ENCODE assay signal across 13 cellular contexts in the genomic region with DNA sequence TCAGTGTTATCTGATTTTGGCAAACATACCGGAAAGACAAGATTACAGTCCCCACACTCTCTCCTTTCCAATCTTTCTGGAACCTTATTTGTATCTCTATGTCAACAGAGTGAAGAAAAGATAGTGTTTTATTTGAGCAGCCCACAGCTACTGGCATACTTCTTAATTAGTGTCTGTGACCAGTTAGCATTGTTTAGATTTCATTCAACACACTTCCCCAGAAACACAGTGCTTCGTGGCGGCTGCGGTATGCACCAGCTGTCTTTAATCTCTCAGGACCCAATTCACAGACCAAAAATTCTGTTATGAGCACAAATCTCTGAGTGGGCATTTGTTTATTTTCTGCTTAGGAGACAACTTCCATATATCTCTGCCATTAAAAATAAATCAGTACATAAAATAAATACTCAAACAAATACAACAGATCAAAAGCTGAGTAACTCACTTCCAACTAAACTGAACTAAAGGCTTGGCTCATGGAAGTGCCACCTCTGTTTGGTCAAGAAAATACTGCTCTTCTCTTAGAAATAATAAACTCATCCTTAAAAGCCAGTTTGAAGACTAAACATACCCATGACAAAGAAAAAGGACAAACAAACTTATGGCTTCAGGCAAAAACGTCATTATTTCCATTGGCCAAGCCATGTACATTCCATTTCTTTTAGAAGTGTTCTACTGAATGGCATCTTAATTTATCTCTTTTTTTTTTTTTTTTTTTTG.
DNase-seq lines count a peak whose midpoint lies in the region; ATAC-seq and TF ChIP-seq lines count a peak whose summit lies in the region.
"Had no signal": no experiment of that assay in that cellular context is flagged by ENCODE, and none has a peak within 500 bp of the region (broad histone marks: within the 10 kb centered on the region; RNA-seq: fewer than 3 reads in every experiment).

No MANE protein-coding gene starts in this region.

- no peaks in the 10 kb centered on the region for H3K9me3 Mint-ChIP-seq in stimulated activated memory B cell treated with anti-CD40 and anti-IgM and Interleukin-4, amounts not matched to agents 10 μg/mL and 1 μg/mL and 100 μg/mL, for 72 hours
- H3K9me3 Mint-ChIP-seq: naive thymus-derived CD8-positive, alpha-beta T cell had no signal

- no peaks in the 10 kb centered on the region for H3K36me3 ChIP-seq in body of pancreas (replicated peaks in 1 of 2; ENCODE audit: insufficient read depth in 1 of 2, low read depth in 2 of 2)

- H3K4me3 ChIP-seq in foreskin fibroblast (ENCODE audit: low read depth in 1 of 2, low read length in 2 of 2) (no peak overlapping the region), body of pancreas (no peak overlapping the region)

- no peak overlapping the region for H3K27ac ChIP-seq in body of pancreas

- peaks cover 36% of the 10 kb centered on the region for H3K4me1 Mint-ChIP-seq in stimulated activated memory B cell treated with anti-CD40 and anti-IgM and Interleukin-4, amounts not matched to agents 10 μg/mL and 1 μg/mL and 100 μg/mL, for 72 hours

- H3K27me3 ChIP-seq in body of pancreas, result no peaks in the 10 kb centered on the region

- no peak for TF ChIP-seq POLR2A in body of pancreas (IDR thresholded peaks at IDR 0.05)

- ATAC-seq in SK-N-SH treated with all-trans-retinoic acid at 6 μM for 48 hours, result peak; percentile 57
- no peak for ATAC-seq in stimulated activated memory B cell treated with anti-CD40 and anti-IgM and Interleukin-4, amounts not matched to agents 10 μg/mL and 1 μg/mL and 100 μg/mL, for 72 hours
- no peak for ATAC-seq in body of pancreas
- ATAC-seq: naive thymus-derived CD8-positive, alpha-beta T cell; right cardiac atrium had no signal

- no peaks in the 10 kb centered on the region for H3K9me3 ChIP-seq in body of pancreas
- H3K9me3 ChIP-seq: Caco-2 had no signal

- no peak overlapping the region for H3K4me3 Mint-ChIP-seq in stimulated activated memory B cell treated with anti-CD40 and anti-IgM and Interleukin-4, amounts not matched to agents 10 μg/mL and 1 μg/mL and 100 μg/mL, for 72 hours
- H3K4me3 Mint-ChIP-seq: activated naive CD8-positive, alpha-beta T cell treated with anti-CD3 and anti-CD28 coated beads, Interleukin-2, amount 10 ng/mL, durations not matched to agents 7 days and 5 days; naive thymus-derived CD8-positive, alpha-beta T cell had no signal

- intact Hi-C loops in body of pancreas (cut with DNase I), result no loop called here

- H3K36me3 Mint-ChIP-seq in stimulated activated memory B cell treated with anti-CD40 and anti-IgM and Interleukin-4, amounts not matched to agents 10 μg/mL and 1 μg/mL and 100 μg/mL, for 72 hours, result no peaks in the 10 kb centered on the region
- H3K36me3 Mint-ChIP-seq: naive thymus-derived CD8-positive, alpha-beta T cell had no signal

- peaks cover 22% of the 10 kb centered on the region for H3K4me1 ChIP-seq in body of pancreas
- H3K4me1 ChIP-seq: Caco-2 had no signal

- H3K27ac Mint-ChIP-seq in stimulated activated memory B cell treated with anti-CD40 and anti-IgM and Interleukin-4, amounts not matched to agents 10 μg/mL and 1 μg/mL and 100 μg/mL, for 72 hours, result peak overlapping the region; percentile 21
- H3K27ac Mint-ChIP-seq: activated naive CD8-positive, alpha-beta T cell treated with anti-CD3 and anti-CD28 coated beads, Interleukin-2, amount 10 ng/mL, durations not matched to agents 7 days and 5 days; naive thymus-derived CD8-positive, alpha-beta T cell had no signal

- H3K27me3 Mint-ChIP-seq in stimulated activated memory B cell treated with anti-CD40 and anti-IgM and Interleukin-4, amounts not matched to agents 10 μg/mL and 1 μg/mL and 100 μg/mL, for 72 hours, result no peaks in the 10 kb centered on the region
- H3K27me3 Mint-ChIP-seq: activated naive CD8-positive, alpha-beta T cell treated with anti-CD3 and anti-CD28 coated beads, Interleukin-2, amount 10 ng/mL, durations not matched to agents 7 days and 5 days had no signal

- DNase-seq in GM04504 (ENCODE audit: low read depth) (peak; percentile 40), foreskin fibroblast (peak; percentile 31 to 71), NOMO-1 (lab: John Stamatoyannopoulos, UW; ENCODE audit: unreplicated experiment in 2 of 2) (no peak), body of pancreas (no peak)
- no peak for DNase-seq in activated CD4-positive, alpha-beta T cell treated with anti-CD3 and anti-CD28 coated beads, Interleukin-2, amount 50 U/mL, for 1 hour
- DNase-seq: activated naive CD8-positive, alpha-beta T cell treated with anti-CD3 and anti-CD28 coated beads, Interleukin-2, amount 10 ng/mL, durations not matched to agents 7 days and 5 days; Caco-2; naive thymus-derived CD8-positive, alpha-beta T cell; NCI-H526 treated with DMSO at 0.1 percent for 48 hours; SHP77 treated with DMSO at 0.1 percent for 48 hours had no signal

- 10 to 22% methylated on average over 5 of the region's 5 CpGs for WGBS in body of pancreas, 2 donors

- TF ChIP-seq CTCF in foreskin fibroblast (IDR thresholded peaks at IDR 0.05; ENCODE audit: low read depth, low read length) (no peak), body of pancreas (IDR thresholded peaks at IDR 0.05) (no peak)

TF ChIP-seq in SK-N-SH treated with all-trans-retinoic acid at 6 μM for 48 hours, 23 proteins besides CTCF, POLR2A, EP300 and RAD21:
- TF ChIP-seq, protein P1, sequence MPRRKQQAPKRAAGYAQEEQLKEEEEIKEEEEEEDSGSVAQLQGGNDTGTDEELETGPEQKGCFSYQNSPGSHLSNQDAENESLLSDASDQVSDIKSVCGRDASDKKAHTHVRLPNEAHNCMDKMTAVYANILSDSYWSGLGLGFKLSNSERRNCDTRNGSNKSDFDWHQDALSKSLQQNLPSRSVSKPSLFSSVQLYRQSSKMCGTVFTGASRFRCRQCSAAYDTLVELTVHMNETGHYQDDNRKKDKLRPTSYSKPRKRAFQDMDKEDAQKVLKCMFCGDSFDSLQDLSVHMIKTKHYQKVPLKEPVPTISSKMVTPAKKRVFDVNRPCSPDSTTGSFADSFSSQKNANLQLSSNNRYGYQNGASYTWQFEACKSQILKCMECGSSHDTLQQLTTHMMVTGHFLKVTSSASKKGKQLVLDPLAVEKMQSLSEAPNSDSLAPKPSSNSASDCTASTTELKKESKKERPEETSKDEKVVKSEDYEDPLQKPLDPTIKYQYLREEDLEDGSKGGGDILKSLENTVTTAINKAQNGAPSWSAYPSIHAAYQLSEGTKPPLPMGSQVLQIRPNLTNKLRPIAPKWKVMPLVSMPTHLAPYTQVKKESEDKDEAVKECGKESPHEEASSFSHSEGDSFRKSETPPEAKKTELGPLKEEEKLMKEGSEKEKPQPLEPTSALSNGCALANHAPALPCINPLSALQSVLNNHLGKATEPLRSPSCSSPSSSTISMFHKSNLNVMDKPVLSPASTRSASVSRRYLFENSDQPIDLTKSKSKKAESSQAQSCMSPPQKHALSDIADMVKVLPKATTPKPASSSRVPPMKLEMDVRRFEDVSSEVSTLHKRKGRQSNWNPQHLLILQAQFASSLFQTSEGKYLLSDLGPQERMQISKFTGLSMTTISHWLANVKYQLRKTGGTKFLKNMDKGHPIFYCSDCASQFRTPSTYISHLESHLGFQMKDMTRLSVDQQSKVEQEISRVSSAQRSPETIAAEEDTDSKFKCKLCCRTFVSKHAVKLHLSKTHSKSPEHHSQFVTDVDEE (CRISPR knock-in tag; IDR thresholded peaks at IDR 0.05), result 0 out of 2 replicates have a peak, but pooled peaks have one; percentile 42
- no peak for TF ChIP-seq TOX (CRISPR knock-in tag; IDR thresholded peaks at IDR 0.05; ENCODE audit: borderline replicate concordance)
- peak; percentile 93 for TF ChIP-seq ZNF8 (CRISPR knock-in tag; IDR thresholded peaks at IDR 0.05)
- TF ChIP-seq ISL1 (CRISPR knock-in tag; IDR thresholded peaks at IDR 0.05), result peak; percentile 21; the same call in 1 of the 2 replicates
- TF ChIP-seq RARB (CRISPR knock-in tag; IDR thresholded peaks at IDR 0.05), result no peak

Comparison
In these comparisons a context has a peak if more than half of its experiments do, and no peak if none do; other contexts are left out.
1. DNase-seq: peak in GM04504 (single experiment) and foreskin fibroblast (2 of 2); none in NOMO-1 (0 of 2), activated CD4-positive, alpha-beta T cell treated with anti-CD3 and anti-CD28 coated beads, Interleukin-2, amount 50 U/mL, for 1 hour (single experiment) and body of pancreas (0 of 4).